1 cellular context compared by ENCODE assay signal in genomic region chr5:172593306-172593705, GRCh38.
TF ChIP-seq lines count a peak whose summit lies in the region.

No MANE protein-coding gene starts in this region.

TF ChIP-seq in SK-N-SH, 30 proteins besides CTCF, POLR2A, EP300 and RAD21 (continued from another document):
- TF ChIP-seq USF1 (IDR thresholded peaks at IDR 0.05; ENCODE audit: borderline replicate concordance, low read depth) (no peak), GABPA (IDR thresholded peaks at IDR 0.05; ENCODE audit: low read depth) (no peak), GATA2 (CRISPR knock-in tag; IDR thresholded peaks at IDR 0.05) (no peak)
